In genomic region chr10:100082276-100082675, GRCh38 we compare ENCODE assay signal across 17 cellular contexts. TPM values are rescaled to one million over a fixed set of nuclear protein-coding genes. Genes with fewer than 3 reads are reported as not detected.
"Had no signal": no experiment of that assay in that cellular context is flagged by ENCODE, and none has a peak within 500 bp of the region (broad histone marks: within the 10 kb centered on the region; RNA-seq: fewer than 3 reads in every experiment).

No MANE protein-coding gene starts in this region.

RNA-seq across cellular contexts. Expression of gene CPN1, which starts 0.6 kb away (rescaled TPM):
- total RNA-seq: naive thymus-derived CD8-positive, alpha-beta T cell; natural killer cell treated with Interleukin-12 subunit alpha and Interleukin-12 subunit beta and Interleukin-15 and Interleukin-18, amount 100 ng/mL, for 72 hours; neural crest cell; omental fat pad; osteocyte; posterior vena cava; psoas muscle; renal cortical epithelial cell; right cardiac atrium; sciatic nerve; smooth muscle cell; spleen; suprapubic skin; transverse colon; upper lobe of right lung; uterus had no signal
- polyA plus RNA-seq: naive thymus-derived CD8-positive, alpha-beta T cell; pancreas; psoas muscle; right cardiac atrium; smooth muscle cell; spleen had no signal
